Comparison of ENCODE assay signal across 10 cellular contexts in the genomic region with DNA sequence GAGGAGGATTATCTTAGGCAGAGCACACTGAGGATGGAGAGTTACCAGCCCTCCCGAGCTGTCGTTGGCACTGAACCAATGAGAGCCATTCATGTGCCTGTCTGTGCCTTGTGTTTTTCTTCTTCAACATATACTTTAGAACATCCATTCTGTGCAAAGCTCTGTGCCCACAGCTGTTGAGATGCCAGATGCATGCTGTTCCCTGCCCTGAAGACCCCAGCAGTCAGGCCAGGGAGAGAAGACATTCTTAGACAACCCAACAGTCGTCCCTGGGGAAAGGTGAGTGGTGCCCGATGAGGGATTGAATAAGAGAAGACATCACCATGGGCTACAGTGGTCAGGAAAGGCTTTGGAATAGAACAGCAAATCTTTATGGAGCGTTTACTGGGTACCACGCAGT.
DNase-seq lines count a peak whose midpoint lies in the region; ATAC-seq and TF ChIP-seq lines count a peak whose summit lies in the region.
"Had no signal": no experiment of that assay in that cellular context is flagged by ENCODE, and none has a peak within 500 bp of the region (broad histone marks: within the 10 kb centered on the region; RNA-seq: fewer than 3 reads in every experiment).

No MANE protein-coding gene starts in this region.

- no peaks in the 10 kb centered on the region for H3K79me2 ChIP-seq in H9 (ENCODE audit: insufficient read depth, low read length)
- no peaks in the 10 kb centered on the region for H3K79me2 ChIP-seq in mammary epithelial cell (ENCODE audit: insufficient read depth, low read length)
- H3K79me2 ChIP-seq in trophoblast cell (ENCODE audit: control insufficient read depth, insufficient read depth, low read length, poor library complexity): no peaks in the 10 kb centered on the region

- peaks cover 0 to 8% of the 10 kb centered on the region in 2 experiments for H3K4me1 Mint-ChIP-seq in H9
- H3K4me1 Mint-ChIP-seq in naive B cell: peaks cover 6 to 13% (median 8%) of the 10 kb centered on the region in 3 donors

- no CpG with 5 or more reads among the region's 6 CpGs for WGBS in H9 (ENCODE audit: extremely low coverage, insufficient read length, low lambda C conversion rate)
- 76% methylated on average over 6 of the region's 6 CpGs for WGBS in mammary epithelial cell (ENCODE audit: low coverage, missing lambda C conversion rate)
- no CpG with 5 or more reads among the region's 6 CpGs for WGBS in trophoblast cell (ENCODE audit: extremely low coverage, insufficient coverage, insufficient read length)

- in situ Hi-C loops in mammary epithelial cell (cut with MboI; ENCODE audit: low sequenced_read_pairs in 2 of 2): no loop called here

- POLR2A ChIA-PET in A673 (lab: Charles Lee; ENCODE audit: low non-redundant PET): no interaction called here

- no peak overlapping the region for H2BK5ac ChIP-seq in H9 (ENCODE audit: insufficient read length, low read length)
- no peak overlapping the region for H2BK5ac ChIP-seq in trophoblast cell (ENCODE audit: low read depth, low read length, poor library complexity)

- peak overlapping the region; percentile 49 for H3K27ac ChIP-seq in A673 (ENCODE audit: low read depth, low read length, poor library complexity, severe bottlenecking)
- H3K27ac ChIP-seq in H9 (ENCODE audit: insufficient read length, low read depth, low read length): peak overlapping the region; percentile 24
- no peak overlapping the region for H3K27ac ChIP-seq in mammary epithelial cell (ENCODE audit: insufficient read depth, low read depth, low read length)
- H3K27ac ChIP-seq in trophoblast cell (ENCODE audit: low read depth, low read length): no peak overlapping the region
- H3K27ac ChIP-seq: SK-N-MC had no signal

- H3K36me3 ChIP-seq in A673 (ENCODE audit: insufficient read depth, low read length, poor library complexity, severe bottlenecking) (no peaks in the 10 kb centered on the region), mammary epithelial cell (ENCODE audit: insufficient read depth, low read length) (no peaks in the 10 kb centered on the region), trophoblast cell (ENCODE audit: control insufficient read depth in 1 of 2, insufficient read depth in 2 of 2, low read length in 2 of 2) (no peaks in the 10 kb centered on the region)

- H3K14ac ChIP-seq in H9 (ENCODE audit: insufficient read depth, low read length) (no peak overlapping the region), trophoblast cell (ENCODE audit: low read length) (no peak overlapping the region)

- no peak overlapping the region; a peak in 1 of 7 replicates for H3K27ac Mint-ChIP-seq in H9
- H3K27ac Mint-ChIP-seq in naive B cell: peak overlapping the region in 4 of 6 donors; percentile 80 to 98 (median 92)

- H2BK12ac ChIP-seq in H9 (ENCODE audit: insufficient read length, low read depth, low read length) (no peak overlapping the region), trophoblast cell (ENCODE audit: low read length) (no peak overlapping the region)

- ATAC-seq in naive B cell (ENCODE audit: low read depth in 2 of 2): no peak

- H3K23ac ChIP-seq in H9 (ENCODE audit: insufficient read length, low read depth, low read length) (no peak overlapping the region), trophoblast cell (ENCODE audit: low read length) (no peak overlapping the region)

- H4K91ac ChIP-seq in H9 (ENCODE audit: insufficient read length, low read depth, low read length): no peak overlapping the region
- H4K91ac ChIP-seq in trophoblast cell (ENCODE audit: low read depth, low read length): no peak overlapping the region

- peak overlapping the region; percentile 0 for H3T11ph ChIP-seq in H9 (ENCODE audit: low read length)

- H3K9ac ChIP-seq in H9 (ENCODE audit: extremely low read depth, insufficient read length, low read length) (no peak overlapping the region), mammary epithelial cell (ENCODE audit: insufficient read depth, low read length) (no peak overlapping the region), trophoblast cell (ENCODE audit: low read length) (no peak overlapping the region)

- dilution Hi-C loops in mammary epithelial cell (cut with HindIII; ENCODE audit: low sequenced_read_pairs): no loop called here

- H3K4me3 ChIP-seq in A673 (ENCODE audit: low read depth, low read length, poor library complexity, severe bottlenecking) (peak overlapping the region; percentile 38), mammary epithelial cell (replicated peaks in 1 of 3; ENCODE audit: insufficient read depth in 1 of 3, low read depth in 2 of 3, low read length in 3 of 3) (no peak overlapping the region), trophoblast cell (ENCODE audit: low read depth, low read length) (no peak overlapping the region)
- H3K4me3 ChIP-seq: SK-N-MC had no signal

- H2BK20ac ChIP-seq in H9 (ENCODE audit: low read depth, low read length, poor library complexity, severe bottlenecking): no peak overlapping the region

- intact Hi-C loops in A673 (cut with micrococcal nuclease; ENCODE audit: unreplicated experiment) (loop anchor here (5.0 kb wide), 1 partner anchor 105 kb away; no protein-coding TSS in a partner anchor), mammary epithelial cell (cut with micrococcal nuclease) (loop anchor here (1.0 kb wide), 1 partner anchor 421 kb away; no protein-coding TSS in a partner anchor)

- H2BK120ac ChIP-seq in H9 (ENCODE audit: low read depth, low read length, poor library complexity, severe bottlenecking): no peak overlapping the region
- H2BK120ac ChIP-seq in trophoblast cell (ENCODE audit: insufficient read depth, low read length, poor library complexity): no peak overlapping the region

- peak overlapping the region; percentile 23 for H4K5ac ChIP-seq in H9 (ENCODE audit: insufficient read length, low read depth, low read length)

- H3K4me2 ChIP-seq in H9 (ENCODE audit: insufficient read depth, insufficient read length, low read length) (peak overlapping the region; percentile 51), mammary epithelial cell (ENCODE audit: insufficient read depth, low read depth, low read length) (peak overlapping the region; percentile 20), trophoblast cell (ENCODE audit: low read length) (no peak overlapping the region)

- peaks cover 4% of the 10 kb centered on the region for H3K23me2 ChIP-seq in H9 (ENCODE audit: insufficient read length, low read depth, low read length, poor library complexity, severe bottlenecking)

- DNase-seq in A673 (ENCODE audit: low spot score): no peak
- no peak for DNase-seq in H9
- DNase-seq in mammary epithelial cell: no peak
- no peak for DNase-seq in naive B cell
- no peak for DNase-seq in ecto neural progenitor cell (ENCODE audit: low spot score)
- DNase-seq in trophoblast cell: no peak
- no peak for DNase-seq in KG1 (lab: John Stamatoyannopoulos, UW)
- DNase-seq in NCI-H2196 treated with DMSO at 0.1 percent for 48 hours (lab: John Stamatoyannopoulos, UW; ENCODE audit: unreplicated experiment): no peak

- H3K36me3 Mint-ChIP-seq in H9 (ENCODE audit: insufficient read depth in 1 of 3, low read depth in 3 of 3): peaks cover 0 to 20% (median 0%) of the 10 kb centered on the region in 3 experiments; a peak in 4 of 7 replicates
- no peaks in the 10 kb centered on the region for H3K36me3 Mint-ChIP-seq in naive B cell

- H4K12ac ChIP-seq in trophoblast cell (ENCODE audit: low read depth, low read length): no peak overlapping the region

- peak overlapping the region; percentile 85; a peak in 4 of 5 replicates for H3K4me3 Mint-ChIP-seq in H9
- H3K4me3 Mint-ChIP-seq in naive B cell: peak overlapping the region; percentile 84 to 97 (median 93)

- BruUV-seq in A673 (replicated peaks; lab: Mats Ljungman, UMichigan) (no TSS peak), mammary epithelial cell (replicated peaks; lab: Mats Ljungman, UMichigan) (no TSS peak)

- H3K79me1 ChIP-seq in H9 (ENCODE audit: insufficient read depth, low read depth, low read length, poor library complexity, severe bottlenecking) (no peaks in the 10 kb centered on the region), trophoblast cell (ENCODE audit: low read length) (no peaks in the 10 kb centered on the region)

- CTCF ChIA-PET in A673 (lab: Charles Lee): no interaction called here
- CTCF ChIA-PET in mammary epithelial cell (lab: Charles Lee; ENCODE audit: low non-redundant PET): no interaction called here

- H2AFZ ChIP-seq in H9 (ENCODE audit: low read length) (no peak overlapping the region), mammary epithelial cell (ENCODE audit: low read depth, low read length) (peak overlapping the region; percentile 73), trophoblast cell (ENCODE audit: insufficient read depth, low read length, poor library complexity) (no peak overlapping the region)

- H4K20me1 ChIP-seq in H9 (ENCODE audit: control insufficient read depth, insufficient read depth, insufficient read length) (no peaks in the 10 kb centered on the region), mammary epithelial cell (ENCODE audit: insufficient read depth, low read length) (no peaks in the 10 kb centered on the region)

- no peak for TF ChIP-seq CTCF in A673 (conservative IDR thresholded peaks at IDR 0.05; ENCODE audit: low read depth, low read length)
- TF ChIP-seq CTCF in H9 (conservative IDR thresholded peaks at IDR 0.05): no peak
- TF ChIP-seq CTCF in mammary epithelial cell (conservative IDR thresholded peaks at IDR 0.05 in 1 of 2, IDR thresholded peaks at IDR 0.05 in 1 of 2; ENCODE audit: extremely low read depth in 1 of 2, insufficient read depth in 1 of 2, low read depth in 1 of 2, low read length in 2 of 2): no peak

- H3K18ac ChIP-seq in H9 (ENCODE audit: insufficient read length, low read depth, low read length): peak overlapping the region; percentile 41
- no peak overlapping the region for H3K18ac ChIP-seq in trophoblast cell (ENCODE audit: low read length)

- H3K9me3 ChIP-seq in A673 (ENCODE audit: low read depth, low read length, poor library complexity, severe bottlenecking): no peaks in the 10 kb centered on the region
- H3K9me3 ChIP-seq in H9 (ENCODE audit: control insufficient read depth, low read depth, low read length): no peaks in the 10 kb centered on the region
- no peaks in the 10 kb centered on the region for H3K9me3 ChIP-seq in mammary epithelial cell (replicated peaks; ENCODE audit: insufficient read depth, low read length)
- H3K9me3 ChIP-seq in trophoblast cell (ENCODE audit: insufficient read depth, low read depth, low read length): peaks cover 5% of the 10 kb centered on the region

- H2AK5ac ChIP-seq in H9 (ENCODE audit: insufficient read length, low read length) (no peak overlapping the region), trophoblast cell (ENCODE audit: low read length) (no peak overlapping the region)

- peaks cover 6% of the 10 kb centered on the region for H3K4me1 ChIP-seq in A673 (ENCODE audit: insufficient read depth, low read length, poor library complexity, severe bottlenecking)
- H3K4me1 ChIP-seq in H9 (ENCODE audit: insufficient read depth, low read length): no peaks in the 10 kb centered on the region
- H3K4me1 ChIP-seq in mammary epithelial cell (ENCODE audit: insufficient read depth, low read length): no peaks in the 10 kb centered on the region
- H3K4me1 ChIP-seq in trophoblast cell (ENCODE audit: control insufficient read depth in 1 of 2, insufficient read depth in 2 of 2, low read length in 2 of 2): peaks cover 0 to 2% of the 10 kb centered on the region in 2 experiments

- no peak overlapping the region for H3K56ac ChIP-seq in H9 (ENCODE audit: insufficient read length, low read depth, low read length)

- H2BK15ac ChIP-seq in H9 (ENCODE audit: low read depth, low read length): no peak overlapping the region

- H4K8ac ChIP-seq in H9 (replicated peaks; ENCODE audit: insufficient read length, low read depth, low read length) (no peak overlapping the region), trophoblast cell (ENCODE audit: low read depth, low read length) (no peak overlapping the region)

- H3K27me3 ChIP-seq in A673 (replicated peaks; ENCODE audit: insufficient read depth, low read depth, low read length, poor library complexity) (no peaks in the 10 kb centered on the region), H9 (ENCODE audit: insufficient read depth, low read length) (no peaks in the 10 kb centered on the region), mammary epithelial cell (ENCODE audit: insufficient read depth, low read length) (peaks cover 2% of the 10 kb centered on the region), trophoblast cell (ENCODE audit: insufficient read depth, low read length) (no peaks in the 10 kb centered on the region)

- H3K9me3 Mint-ChIP-seq in H9: peaks cover 6 to 23% of the 10 kb centered on the region in 2 experiments; a peak in 4 of 5 replicates
- peaks cover 0 to 5% (median 2%) of the 10 kb centered on the region in 7 donors for H3K9me3 Mint-ChIP-seq in naive B cell
- H3K9me3 Mint-ChIP-seq: activated T-helper 2 cell treated with anti-CD3 and anti-CD28 coated beads, Interferon-gamma antibody, Interleukin-2, Interleukin-4, amounts not matched to agents 10 μg/mL and 5 μg/mL and 100 μg/mL, durations not matched to agents 14 hours and 24 hours and 36 hours had no signal

- peaks cover 14% of the 10 kb centered on the region for H3K27me3 Mint-ChIP-seq in H9 (ENCODE audit: low read depth)
- peaks cover 0 to 12% (median 9%) of the 10 kb centered on the region in 3 donors for H3K27me3 Mint-ChIP-seq in naive B cell

- no peak overlapping the region for H3K4ac ChIP-seq in H9 (ENCODE audit: low read depth, low read length)
- H3K4ac ChIP-seq in trophoblast cell (ENCODE audit: low read depth, low read length): no peak overlapping the region

Comparison
In these comparisons a context has a peak if more than half of its experiments do, and no peak if none do; other contexts are left out.
1. H3K27ac ChIP-seq: peak in A673 (single experiment) and H9 (single experiment); none in mammary epithelial cell (single experiment) and trophoblast cell (single experiment).
2. H3K27ac Mint-ChIP-seq: peak in naive B cell (4 of 6); none in H9 (0 of 3).